ENCODE assay signal across 8 cellular contexts in the genomic region with DNA sequence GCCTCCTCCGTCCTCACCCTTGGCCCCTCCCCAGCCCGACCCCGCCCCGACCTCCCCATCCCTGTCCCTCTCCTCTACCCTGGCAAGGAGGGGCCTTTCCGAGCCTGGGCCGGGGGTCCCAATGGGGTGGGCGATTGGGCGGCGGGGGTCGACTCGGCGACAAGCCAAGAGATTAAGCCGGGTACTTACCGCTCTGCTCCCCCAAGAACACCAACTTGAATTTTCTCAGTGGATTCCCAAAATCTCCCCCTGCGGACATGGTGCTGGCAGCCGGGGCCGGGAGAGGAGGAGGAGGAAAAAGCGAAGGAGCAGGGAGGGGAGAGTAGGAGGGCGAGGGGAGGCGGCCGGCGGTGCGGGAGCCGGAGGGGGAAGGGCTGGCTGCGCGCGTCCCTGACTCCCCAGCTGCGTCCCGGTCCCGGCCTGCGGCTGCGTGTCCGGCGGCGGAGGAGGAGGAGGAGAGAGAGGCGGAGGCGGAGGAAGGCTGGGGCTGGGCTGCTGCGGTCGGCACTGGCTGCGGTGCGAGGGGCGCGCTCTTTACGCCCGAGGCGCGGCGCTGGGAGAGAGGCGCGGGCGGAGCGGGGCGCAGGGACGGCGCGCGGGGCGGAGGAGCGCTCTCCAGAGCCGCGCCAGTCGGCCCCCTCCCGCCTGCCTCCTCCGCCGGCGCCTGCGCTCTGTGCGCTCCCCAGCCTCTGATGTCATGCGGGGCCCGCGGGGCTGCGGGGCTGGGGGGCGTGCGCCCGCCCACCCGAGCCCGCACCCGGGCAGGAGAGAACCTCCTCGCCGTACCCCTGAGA. TPM values are rescaled to one million over a fixed set of nuclear protein-coding genes. Genes with fewer than 3 reads are reported as not detected.
DNase-seq lines count a peak whose midpoint lies in the region; ATAC-seq and TF ChIP-seq lines count a peak whose summit lies in the region.

A gene (minus strand): TSS at position 675 of the 794 bp plus-strand sequence. CDS start 416 bp downstream, at position 259.

- DNase-seq in DMS114 treated with DMSO at 0.1 percent for 48 hours (lab: John Stamatoyannopoulos, UW; ENCODE audit: unreplicated experiment) (peak; percentile 19), endothelial cell (ENCODE audit: low spot score) (peak; percentile 55), lung microvascular endothelial cell (ENCODE audit: low read depth in 2 of 2) (peak; percentile 56 to 65), ureter (ENCODE audit: low spot score) (no peak), SHP77 treated with DMSO at 0.1 percent for 48 hours (lab: John Stamatoyannopoulos, UW) (no peak)

- no peaks in the 10 kb centered on the region for H3K36me3 Mint-ChIP-seq in endothelial cell (ENCODE audit: low read depth, unreplicated experiment)

- H3K4me1 Mint-ChIP-seq in endothelial cell (ENCODE audit: unreplicated experiment) = peaks cover 3% of the 10 kb centered on the region

- H3K27ac Mint-ChIP-seq in endothelial cell (ENCODE audit: unreplicated experiment) = no peak within 1 kb of the TSS

- no peaks in the 10 kb centered on the region for H3K9me3 Mint-ChIP-seq in endothelial cell (ENCODE audit: unreplicated experiment)

- H3K27ac ChIP-seq in temporal lobe (ENCODE audit: low read depth, low read length) = peak within 1 kb of the TSS; percentile 75

- peak; percentile 59 for ATAC-seq in HG03432 (IDR thresholded peaks at IDR 0.05; ENCODE audit: unreplicated experiment)
- ATAC-seq in SK-N-SH treated with all-trans-retinoic acid at 6 μM for 48 hours = peak; percentile 97

- H3K4me3 Mint-ChIP-seq in endothelial cell (ENCODE audit: unreplicated experiment) = peak within 1 kb of the TSS; percentile 92

- TF ChIP-seq CTCF in endothelial cell (IDR thresholded peaks at IDR 0.05; ENCODE audit: unreplicated experiment) = no peak

- H3K27me3 Mint-ChIP-seq in endothelial cell (ENCODE audit: unreplicated experiment) = peaks cover 15% of the 10 kb centered on the region

TF ChIP-seq in SK-N-SH treated with all-trans-retinoic acid at 6 μM for 48 hours, 23 proteins besides CTCF, POLR2A, EP300 and RAD21:
- no peak for TF ChIP-seq ESRRG (CRISPR knock-in tag; IDR thresholded peaks at IDR 0.05)
- TF ChIP-seq CSDC2 (CRISPR knock-in tag; IDR thresholded peaks at IDR 0.05) = no peak
- TF ChIP-seq, protein P1, sequence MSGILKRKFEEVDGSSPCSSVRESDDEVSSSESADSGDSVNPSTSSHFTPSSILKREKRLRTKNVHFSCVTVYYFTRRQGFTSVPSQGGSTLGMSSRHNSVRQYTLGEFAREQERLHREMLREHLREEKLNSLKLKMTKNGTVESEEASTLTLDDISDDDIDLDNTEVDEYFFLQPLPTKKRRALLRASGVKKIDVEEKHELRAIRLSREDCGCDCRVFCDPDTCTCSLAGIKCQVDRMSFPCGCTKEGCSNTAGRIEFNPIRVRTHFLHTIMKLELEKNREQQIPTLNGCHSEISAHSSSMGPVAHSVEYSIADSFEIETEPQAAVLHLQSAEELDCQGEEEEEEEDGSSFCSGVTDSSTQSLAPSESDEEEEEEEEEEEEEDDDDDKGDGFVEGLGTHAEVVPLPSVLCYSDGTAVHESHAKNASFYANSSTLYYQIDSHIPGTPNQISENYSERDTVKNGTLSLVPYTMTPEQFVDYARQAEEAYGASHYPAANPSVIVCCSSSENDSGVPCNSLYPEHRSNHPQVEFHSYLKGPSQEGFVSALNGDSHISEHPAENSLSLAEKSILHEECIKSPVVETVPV (CRISPR knock-in tag; IDR thresholded peaks at IDR 0.05) = no peak
- no peak for TF ChIP-seq PPARA (CRISPR knock-in tag; IDR thresholded peaks at IDR 0.05; ENCODE audit: borderline replicate concordance)
- TF ChIP-seq ZFP3 (CRISPR knock-in tag; IDR thresholded peaks at IDR 0.05) = no peak
- TF ChIP-seq OSR1 (CRISPR knock-in tag; IDR thresholded peaks at IDR 0.05) = no peak
- no peak for TF ChIP-seq ZNF70 (CRISPR knock-in tag; IDR thresholded peaks at IDR 0.05)
- no peak for TF ChIP-seq TOX (CRISPR knock-in tag; IDR thresholded peaks at IDR 0.05; ENCODE audit: borderline replicate concordance)
- no peak for TF ChIP-seq ARNTL (CRISPR knock-in tag; IDR thresholded peaks at IDR 0.05; ENCODE audit: borderline replicate concordance, low read depth)
- TF ChIP-seq ZNF565 (CRISPR knock-in tag; conservative IDR thresholded peaks at IDR 0.05; ENCODE audit: low read depth) = no peak
- TF ChIP-seq, protein P2, sequence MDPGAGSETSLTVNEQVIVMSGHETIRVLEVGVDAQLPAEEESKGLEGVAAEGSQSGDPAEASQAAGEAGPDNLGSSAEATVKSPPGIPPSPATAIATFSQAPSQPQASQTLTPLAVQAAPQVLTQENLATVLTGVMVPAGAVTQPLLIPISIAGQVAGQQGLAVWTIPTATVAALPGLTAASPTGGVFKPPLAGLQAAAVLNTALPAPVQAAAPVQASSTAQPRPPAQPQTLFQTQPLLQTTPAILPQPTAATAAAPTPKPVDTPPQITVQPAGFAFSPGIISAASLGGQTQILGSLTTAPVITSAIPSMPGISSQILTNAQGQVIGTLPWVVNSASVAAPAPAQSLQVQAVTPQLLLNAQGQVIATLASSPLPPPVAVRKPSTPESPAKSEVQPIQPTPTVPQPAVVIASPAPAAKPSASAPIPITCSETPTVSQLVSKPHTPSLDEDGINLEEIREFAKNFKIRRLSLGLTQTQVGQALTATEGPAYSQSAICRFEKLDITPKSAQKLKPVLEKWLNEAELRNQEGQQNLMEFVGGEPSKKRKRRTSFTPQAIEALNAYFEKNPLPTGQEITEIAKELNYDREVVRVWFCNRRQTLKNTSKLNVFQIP (CRISPR knock-in tag; IDR thresholded peaks at IDR 0.05; ENCODE audit: borderline replicate concordance, low read depth) = no peak

RNA-seq across cellular contexts. Expression of the gene that starts here (rescaled TPM):
- total RNA-seq in endothelial cell (ENCODE audit: unreplicated experiment) (3.9 TPM), lung microvascular endothelial cell (0.65 and 2.2 TPM in 2 replicates), temporal lobe (88.3 TPM), ureter (8.2 TPM)

Comparison
In these comparisons a context has a peak if more than half of its experiments do, and no peak if none do; other contexts are left out.
1. DNase-seq: peak in DMS114 treated with DMSO at 0.1 percent for 48 hours (single experiment), endothelial cell (single experiment) and lung microvascular endothelial cell (2 of 2); none in ureter (single experiment) and SHP77 treated with DMSO at 0.1 percent for 48 hours (single experiment).